In the genomic region with DNA sequence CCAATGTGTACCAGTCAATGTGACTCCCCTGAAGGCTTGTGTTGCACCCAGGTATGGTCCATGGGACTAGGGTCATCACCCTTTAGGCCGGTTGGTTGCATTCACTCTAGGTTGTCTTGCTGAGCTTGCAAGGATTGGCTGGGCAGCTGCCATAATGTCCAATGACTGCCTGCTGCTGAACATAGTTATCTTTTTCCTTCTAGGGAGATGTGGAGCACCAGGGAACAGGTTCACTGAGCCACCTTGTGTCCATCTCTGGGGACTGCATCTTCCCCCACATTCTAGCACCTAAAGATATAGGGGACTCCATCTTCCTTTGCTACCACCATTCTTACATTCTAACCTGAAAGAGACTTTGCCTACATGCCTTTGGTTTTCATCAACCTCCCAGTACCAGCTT, we compare ENCODE assay signal across 8 cellular contexts.
DNase-seq lines count a peak whose midpoint lies in the region; ATAC-seq and TF ChIP-seq lines count a peak whose summit lies in the region.

No MANE protein-coding gene starts in this region.

- RAD21 ChIA-PET in HCT116 (lab: Charles Lee; ENCODE audit: low non-redundant PET in 1 of 2, low total read pairs in 2 of 2, uncharacterized antibody in 2 of 2, unreplicated experiment in 2 of 2): no interaction called here

- H3K27me3 ChIP-seq in HCT116 (ENCODE audit: insufficient read depth, low read length) (no peaks in the 10 kb centered on the region), ascending aorta (no peaks in the 10 kb centered on the region)

- H3K79me2 ChIP-seq in HCT116 (ENCODE audit: insufficient read depth, low read length): no peaks in the 10 kb centered on the region

- no peak overlapping the region for H3K27ac ChIP-seq in HCT116 (ENCODE audit: low read depth, low read length)
- no peak overlapping the region for H3K27ac ChIP-seq in ascending aorta

- DNase-seq in NCI-H187 (lab: John Stamatoyannopoulos, UW): peak; percentile 19 to 22
- no peak for DNase-seq in NCI-H187 treated with DMSO at 0.1 percent for 48 hours (lab: John Stamatoyannopoulos, UW)
- peak; percentile 51 for DNase-seq in HCT116 (ENCODE audit: low read depth, low spot score)
- DNase-seq in LNCaP clone FGC (ENCODE audit: low read depth): no peak
- peak; percentile 63 for DNase-seq in SHP77 treated with DMSO at 0.1 percent for 48 hours (lab: John Stamatoyannopoulos, UW)
- no peak for DNase-seq in ascending aorta (ENCODE audit: low spot score in 2 of 2)
- peak; percentile 76 for DNase-seq in iris pigment epithelial cell (ENCODE audit: low read depth)
- peak in 3 of 4 experiments; percentile 12 to 14 (median 14) for DNase-seq in stimulated activated CD4-positive, alpha-beta T cell treated with anti-CD3 and anti-CD28 coated beads, Interleukin-1b, Interleukin-23, amount 100 ng/mL, for 24 hours (ENCODE audit: low read depth in 4 of 4, low spot score in 1 of 4)

- H3K36me3 ChIP-seq in HCT116 (ENCODE audit: control insufficient read depth in 1 of 2, insufficient read depth in 2 of 2, low read length in 2 of 2): no peaks in the 10 kb centered on the region
- H3K36me3 ChIP-seq in ascending aorta: no peaks in the 10 kb centered on the region

- no peaks in the 10 kb centered on the region for H4K20me1 ChIP-seq in HCT116 (ENCODE audit: insufficient read depth)

- no peak overlapping the region for H3K9ac ChIP-seq in HCT116 (ENCODE audit: low read length)

- intact Hi-C loops in HCT116 (cut with micrococcal nuclease): loop anchor here (1.0 to 5.0 kb wide), 3 partner anchors 417 to 727 kb away; partner anchors contain the start of gene TBL1XR1
- intact Hi-C loops in ascending aorta (cut with DNase I): no loop called here

- peak; percentile 22 to 74 (median 69); a peak in 5 of 6 replicates for TF ChIP-seq CTCF in HCT116 (IDR thresholded peaks at IDR 0.05 in 2 of 3, conservative IDR thresholded peaks at IDR 0.05 in 1 of 3; ENCODE audit: borderline replicate concordance in 1 of 3, insufficient read depth in 1 of 3, low read depth in 2 of 3, low read length in 2 of 3)
- TF ChIP-seq CTCF in LNCaP clone FGC (IDR thresholded peaks at IDR 0.05; ENCODE audit: control insufficient read depth, extremely low read depth, insufficient read depth): peak; percentile 35
- peak; percentile 19 to 31 (median 22) for TF ChIP-seq CTCF in ascending aorta (IDR thresholded peaks at IDR 0.05)

- H3K4me1 ChIP-seq in HCT116 (ENCODE audit: control insufficient read depth in 1 of 2, insufficient read depth in 2 of 2, low read length in 2 of 2): peaks cover 0 to 8% of the 10 kb centered on the region in 2 experiments; a peak in 1 of 4 replicates
- H3K4me1 ChIP-seq in ascending aorta: peaks cover 0 to 38% of the 10 kb centered on the region in 2 donors

- H3K4me3 ChIP-seq in HCT116 (replicated peaks in 1 of 2; ENCODE audit: low read depth in 1 of 2, low read length in 2 of 2) (no peak overlapping the region), LNCaP clone FGC (ENCODE audit: low read depth, low read length) (no peak overlapping the region), ascending aorta (no peak overlapping the region)

- no peaks in the 10 kb centered on the region for H3K9me3 ChIP-seq in HCT116 (ENCODE audit: control insufficient read depth in 1 of 2, insufficient read depth in 1 of 2, low read depth in 1 of 2, low read length in 2 of 2)
- no peaks in the 10 kb centered on the region for H3K9me3 ChIP-seq in ascending aorta

- H2AFZ ChIP-seq in HCT116 (ENCODE audit: low read depth, low read length, poor library complexity, severe bottlenecking): no peak overlapping the region

- peak; percentile 95 for ATAC-seq in HCT116

- CTCF ChIA-PET in HCT116 (lab: Charles Lee): interaction anchor here (1.0 to 1.1 kb wide), 3 partner anchors 14 to 727 kb away, joined by 3 to 4 read pairs (median 4); no protein-coding TSS in a partner anchor

- peak; percentile 81 for TF ChIP-seq RAD21 in HCT116 (IDR thresholded peaks at IDR 0.05; ENCODE audit: low read depth)

- H3K4me2 ChIP-seq in HCT116 (ENCODE audit: low read length): no peak overlapping the region

- no peak for TF ChIP-seq POLR2A in HCT116 (IDR thresholded peaks at IDR 0.05; ENCODE audit: borderline replicate concordance, extremely low read depth, insufficient read depth, insufficient read length)

- H3K9me2 ChIP-seq in HCT116 (ENCODE audit: insufficient read depth): no peaks in the 10 kb centered on the region

- BruUV-seq in HCT116 (replicated peaks; lab: Mats Ljungman, UMichigan): no TSS peak

- POLR2A ChIA-PET in HCT116 (lab: Charles Lee): interaction anchor here (0.6 kb wide), 1 partner anchor 445 kb away, joined by 3 read pairs; no protein-coding TSS in a partner anchor

TF ChIP-seq in HCT116, 20 proteins besides CTCF, POLR2A, EP300 and RAD21:
- no peak for TF ChIP-seq JUND (IDR thresholded peaks at IDR 0.05)
- TF ChIP-seq EGR1 (IDR thresholded peaks at IDR 0.05; ENCODE audit: low read depth): no peak
- TF ChIP-seq ZFX (IDR thresholded peaks at IDR 0.05): no peak
- TF ChIP-seq, protein P1, sequence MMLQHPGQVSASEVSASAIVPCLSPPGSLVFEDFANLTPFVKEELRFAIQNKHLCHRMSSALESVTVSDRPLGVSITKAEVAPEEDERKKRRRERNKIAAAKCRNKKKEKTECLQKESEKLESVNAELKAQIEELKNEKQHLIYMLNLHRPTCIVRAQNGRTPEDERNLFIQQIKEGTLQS (IDR thresholded peaks at IDR 0.05): no peak
- no peak for TF ChIP-seq CBX3 (IDR thresholded peaks at IDR 0.05; ENCODE audit: low read depth)
- no peak for TF ChIP-seq YY1 (IDR thresholded peaks at IDR 0.05; ENCODE audit: extremely low read depth, insufficient replicate concordance, low read depth, low read length)
- no peak for TF ChIP-seq SIN3A (IDR thresholded peaks at IDR 0.05; ENCODE audit: low read depth)
- no peak; the same call in 1 of the 2 replicates for TF ChIP-seq SRF (IDR thresholded peaks at IDR 0.05; ENCODE audit: low read depth)
- no peak for TF ChIP-seq ELF1 (IDR thresholded peaks at IDR 0.05; ENCODE audit: borderline replicate concordance, low read depth)
- no peak for TF ChIP-seq EZH2 (IDR thresholded peaks at IDR 0.05)

Comparison
In these comparisons a context has a peak if more than half of its experiments do, and no peak if none do; other contexts are left out.
1. DNase-seq: peak in NCI-H187 (2 of 2), HCT116 (single experiment), SHP77 treated with DMSO at 0.1 percent for 48 hours (single experiment), iris pigment epithelial cell (single experiment) and stimulated activated CD4-positive, alpha-beta T cell treated with anti-CD3 and anti-CD28 coated beads, Interleukin-1b, Interleukin-23, amount 100 ng/mL, for 24 hours (3 of 4); none in NCI-H187 treated with DMSO at 0.1 percent for 48 hours (single experiment), LNCaP clone FGC (single experiment) and ascending aorta (0 of 2).
2. Peak in every context shown above with its lines, with median percentiles within 50 percentile points of each other: CTCF ChIP-seq.